ENCODE assay signal across 8 cellular contexts in genomic region chr18:8912348-8913057, GRCh38.
DNase-seq lines count a peak whose midpoint lies in the region; ATAC-seq, FAIRE-seq and TF ChIP-seq lines count a peak whose summit lies in the region.

No MANE protein-coding gene starts in this region.

- TF ChIP-seq EP300 in GM12878 (IDR thresholded peaks at IDR 0.05; ENCODE audit: borderline replicate concordance in 1 of 2, control insufficient read depth in 1 of 2, low read depth in 2 of 2, low read length in 2 of 2): no peak

- ATAC-seq in GM18909 (IDR thresholded peaks at IDR 0.05; ENCODE audit: poor library complexity, unreplicated experiment) (peak; percentile 68), HG03175 (IDR thresholded peaks at IDR 0.05; ENCODE audit: unreplicated experiment) (peak; percentile 73), GM12878 (peak; percentile 44), psoas muscle (peak in 3 of 4 donors; percentile 42 to 51 (median 44)), HG03565 (IDR thresholded peaks at IDR 0.05; ENCODE audit: unreplicated experiment) (no peak)

- peaks cover 10% of the 10 kb centered on the region for H3K4me1 ChIP-seq in GM12878 (ENCODE audit: control insufficient read depth, insufficient read depth, low read length)
- H3K4me1 ChIP-seq in psoas muscle: no peaks in the 10 kb centered on the region
- no peaks in the 10 kb centered on the region for H3K4me1 ChIP-seq in uterus

- TF ChIP-seq POLR2A in GM12878 (IDR thresholded peaks at IDR 0.05; ENCODE audit: low read depth, low read length) (0 out of 2 replicates have a peak, but pooled peaks have one; percentile 34), uterus (IDR thresholded peaks at IDR 0.05) (no peak)

- peaks cover 6% of the 10 kb centered on the region for H3K27me3 Mint-ChIP-seq in activated T-cell treated with anti-CD3 and anti-CD28 coated beads, Interleukin-2, amount 50 U/mL, for 24 hours

- no peaks in the 10 kb centered on the region; the same call in 2 of the 3 replicates for H3K9me3 ChIP-seq in GM12878 (replicated peaks; ENCODE audit: control insufficient read depth, insufficient read depth, low read length)
- H3K9me3 ChIP-seq in psoas muscle: no peaks in the 10 kb centered on the region
- H3K9me3 ChIP-seq in uterus: no peaks in the 10 kb centered on the region

- H3K27me3 ChIP-seq in GM12878 (replicated peaks in 1 of 2; ENCODE audit: control insufficient read depth in 2 of 2, insufficient read depth in 2 of 2, low read length in 1 of 2) (no peaks in the 10 kb centered on the region), psoas muscle (ENCODE audit: insufficient read depth in 3 of 3, low read length in 2 of 3) (no peaks in the 10 kb centered on the region), uterus (no peaks in the 10 kb centered on the region)

- FAIRE-seq in GM12878 (lab: Jason Lieb, UNC): no peak

- SMC1A ChIA-PET in GM12878 (lab: Charles Lee; ENCODE audit: uncharacterized antibody, unreplicated experiment): no interaction called here

- DNase-seq in GM12878 (ENCODE audit: low read depth, low spot score) (no peak), psoas muscle (no peak), uterus (no peak), LoVo (ENCODE audit: low spot score) (no peak)
- DNase-seq in activated T-cell treated with anti-CD3 and anti-CD28 coated beads, Interleukin-2, amount 50 U/mL, for 24 hours: no peak

- H3K9me3 Mint-ChIP-seq in activated T-cell treated with anti-CD3 and anti-CD28 coated beads, Interleukin-2, amount 50 U/mL, for 24 hours: peaks cover 8% of the 10 kb centered on the region

- no TSS peak for BruUV-seq in GM12878 (replicated peaks; lab: Mats Ljungman, UMichigan)

- in situ Hi-C loops in GM12878 (cut with MboI): no loop called here

- WGBS in GM12878 (ENCODE audit: insufficient coverage, insufficient replicate concordance, low lambda C conversion rate, missing lambda C conversion rate): under 1% methylated on average over 14 of the region's 14 CpGs
- WGBS in psoas muscle, 3 donors: 33 to 49% (median 41%) methylated on average over 14 of the region's 14 CpGs

- POLR2A ChIA-PET in GM12878 (lab: Charles Lee): no interaction called here

- no peaks in the 10 kb centered on the region for H3K4me1 Mint-ChIP-seq in activated T-cell treated with anti-CD3 and anti-CD28 coated beads, Interleukin-2, amount 50 U/mL, for 24 hours (ENCODE audit: low read depth)

- H2AFZ ChIP-seq in GM12878 (ENCODE audit: control insufficient read depth, low read depth, low read length): peak overlapping the region; percentile 85

- no peak for TF ChIP-seq RAD21 in GM12878 (IDR thresholded peaks at IDR 0.05; ENCODE audit: insufficient read depth, low read depth, low read length)

- H3K27ac ChIP-seq in GM12878 (ENCODE audit: control insufficient read depth, insufficient read depth) (peak overlapping the region; percentile 38), psoas muscle (no peak overlapping the region), uterus (no peak overlapping the region)

- H4K20me1 ChIP-seq in GM12878 (ENCODE audit: control insufficient read depth, insufficient read depth): no peaks in the 10 kb centered on the region

- H3K9ac ChIP-seq in GM12878 (ENCODE audit: control insufficient read depth, insufficient read depth, low read length): peak overlapping the region; percentile 10

- H3K79me2 ChIP-seq in GM12878 (ENCODE audit: control insufficient read depth, insufficient read depth, low read length): no peaks in the 10 kb centered on the region

- H3K4me3 Mint-ChIP-seq in activated T-cell treated with anti-CD3 and anti-CD28 coated beads, Interleukin-2, amount 50 U/mL, for 24 hours: no peak overlapping the region

- intact Hi-C loops in GM12878 (cut with micrococcal nuclease; ENCODE audit: unreplicated experiment) (no loop called here), psoas muscle (cut with DNase I) (no loop called here), uterus (cut with DNase I; ENCODE audit: low total_unique reads) (no loop called here)

- no peaks in the 10 kb centered on the region for H3K36me3 ChIP-seq in GM12878 (ENCODE audit: control insufficient read depth in 2 of 2, insufficient read depth in 2 of 2, low read length in 1 of 2)
- H3K36me3 ChIP-seq in psoas muscle (ENCODE audit: insufficient read depth in 1 of 2, low read depth in 1 of 2): no peaks in the 10 kb centered on the region
- H3K36me3 ChIP-seq in uterus: no peaks in the 10 kb centered on the region

- no peak overlapping the region for H3K27ac Mint-ChIP-seq in activated T-cell treated with anti-CD3 and anti-CD28 coated beads, Interleukin-2, amount 50 U/mL, for 24 hours

- H3K4me2 ChIP-seq in GM12878 (ENCODE audit: control insufficient read depth, insufficient read depth): peak overlapping the region; percentile 71

- RAD21 ChIA-PET in GM12878 (lab: Charles Lee; ENCODE audit: unreplicated experiment): no interaction called here

- no peak for TF ChIP-seq CTCF in GM12878 (IDR thresholded peaks at IDR 0.05 in 2 of 3, conservative IDR thresholded peaks at IDR 0.05 in 1 of 3; ENCODE audit: control insufficient read depth in 2 of 3, extremely low read depth in 1 of 3, insufficient read depth in 1 of 3, low read depth in 3 of 3, low read length in 3 of 3)
- TF ChIP-seq CTCF in psoas muscle (IDR thresholded peaks at IDR 0.05): no peak
- no peak for TF ChIP-seq CTCF in uterus (IDR thresholded peaks at IDR 0.05)

- H3K4me3 ChIP-seq in GM12878: peak overlapping the region; percentile 3; the same call in 1 of the 2 replicates
- H3K4me3 ChIP-seq in psoas muscle: no peak overlapping the region
- H3K4me3 ChIP-seq in uterus: no peak overlapping the region

- H3K36me3 Mint-ChIP-seq in activated T-cell treated with anti-CD3 and anti-CD28 coated beads, Interleukin-2, amount 50 U/mL, for 24 hours (ENCODE audit: low read depth): no peaks in the 10 kb centered on the region

- CTCF ChIA-PET in GM12878 (lab: Yijun Ruan, JAX): no interaction called here

TF ChIP-seq in GM12878, 131 proteins besides CTCF, POLR2A, EP300 and RAD21 (continues in another document):
- TF ChIP-seq, protein P1, sequence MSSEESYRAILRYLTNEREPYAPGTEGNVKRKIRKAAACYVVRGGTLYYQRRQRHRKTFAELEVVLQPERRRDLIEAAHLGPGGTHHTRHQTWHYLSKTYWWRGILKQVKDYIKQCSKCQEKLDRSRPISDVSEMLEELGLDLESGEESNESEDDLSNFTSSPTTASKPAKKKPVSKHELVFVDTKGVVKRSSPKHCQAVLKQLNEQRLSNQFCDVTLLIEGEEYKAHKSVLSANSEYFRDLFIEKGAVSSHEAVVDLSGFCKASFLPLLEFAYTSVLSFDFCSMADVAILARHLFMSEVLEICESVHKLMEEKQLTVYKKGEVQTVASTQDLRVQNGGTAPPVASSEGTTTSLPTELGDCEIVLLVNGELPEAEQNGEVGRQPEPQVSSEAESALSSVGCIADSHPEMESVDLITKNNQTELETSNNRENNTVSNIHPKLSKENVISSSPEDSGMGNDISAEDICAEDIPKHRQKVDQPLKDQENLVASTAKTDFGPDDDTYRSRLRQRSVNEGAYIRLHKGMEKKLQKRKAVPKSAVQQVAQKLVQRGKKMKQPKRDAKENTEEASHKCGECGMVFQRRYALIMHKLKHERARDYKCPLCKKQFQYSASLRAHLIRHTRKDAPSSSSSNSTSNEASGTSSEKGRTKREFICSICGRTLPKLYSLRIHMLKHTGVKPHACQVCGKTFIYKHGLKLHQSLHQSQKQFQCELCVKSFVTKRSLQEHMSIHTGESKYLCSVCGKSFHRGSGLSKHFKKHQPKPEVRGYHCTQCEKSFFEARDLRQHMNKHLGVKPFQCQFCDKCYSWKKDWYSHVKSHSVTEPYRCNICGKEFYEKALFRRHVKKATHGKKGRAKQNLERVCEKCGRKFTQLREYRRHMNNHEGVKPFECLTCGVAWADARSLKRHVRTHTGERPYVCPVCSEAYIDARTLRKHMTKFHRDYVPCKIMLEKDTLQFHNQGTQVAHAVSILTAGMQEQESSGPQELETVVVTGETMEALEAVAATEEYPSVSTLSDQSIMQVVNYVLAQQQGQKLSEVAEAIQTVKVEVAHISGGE (CRISPR knock-in tag; IDR thresholded peaks at IDR 0.05): no peak
- TF ChIP-seq NFYA (IDR thresholded peaks at IDR 0.05; ENCODE audit: borderline replicate concordance, low read depth, low read length): no peak
- TF ChIP-seq GABPA (IDR thresholded peaks at IDR 0.05; ENCODE audit: low read depth): no peak
- TF ChIP-seq HCFC1 (IDR thresholded peaks at IDR 0.05; ENCODE audit: low read length): no peak
- no peak for TF ChIP-seq ESRRA (IDR thresholded peaks at IDR 0.05; ENCODE audit: low read length)
- TF ChIP-seq NFXL1 (IDR thresholded peaks at IDR 0.05; ENCODE audit: borderline replicate concordance): no peak
- no peak for TF ChIP-seq NR2C1 (IDR thresholded peaks at IDR 0.05)
- TF ChIP-seq ZNF274 (IDR thresholded peaks at IDR 0.05; ENCODE audit: insufficient read depth, insufficient read length): no peak
- no peak for TF ChIP-seq FOXM1 (IDR thresholded peaks at IDR 0.05; ENCODE audit: low read depth, low read length)
- TF ChIP-seq SMAD5 (IDR thresholded peaks at IDR 0.05; ENCODE audit: low read depth): no peak
- TF ChIP-seq, protein P2, sequence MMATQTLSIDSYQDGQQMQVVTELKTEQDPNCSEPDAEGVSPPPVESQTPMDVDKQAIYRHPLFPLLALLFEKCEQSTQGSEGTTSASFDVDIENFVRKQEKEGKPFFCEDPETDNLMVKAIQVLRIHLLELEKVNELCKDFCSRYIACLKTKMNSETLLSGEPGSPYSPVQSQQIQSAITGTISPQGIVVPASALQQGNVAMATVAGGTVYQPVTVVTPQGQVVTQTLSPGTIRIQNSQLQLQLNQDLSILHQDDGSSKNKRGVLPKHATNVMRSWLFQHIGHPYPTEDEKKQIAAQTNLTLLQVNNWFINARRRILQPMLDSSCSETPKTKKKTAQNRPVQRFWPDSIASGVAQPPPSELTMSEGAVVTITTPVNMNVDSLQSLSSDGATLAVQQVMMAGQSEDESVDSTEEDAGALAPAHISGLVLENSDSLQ (IDR thresholded peaks at IDR 0.05): peak; percentile 37; the same call in 1 of the 2 replicates
- TF ChIP-seq USF1 (IDR thresholded peaks at IDR 0.05; ENCODE audit: borderline replicate concordance, extremely low read length, insufficient read depth, low read depth, low read length): no peak
- no peak for TF ChIP-seq MEF2A (IDR thresholded peaks at IDR 0.05; ENCODE audit: insufficient read depth, low read depth, low read length)
- 0 out of 2 replicates have a peak, but pooled peaks have one; percentile 21 for TF ChIP-seq TCF7 (IDR thresholded peaks at IDR 0.05; ENCODE audit: borderline replicate concordance)
- TF ChIP-seq WRNIP1 (IDR thresholded peaks at IDR 0.05; ENCODE audit: borderline replicate concordance, low read depth, low read length): no peak
- no peak for TF ChIP-seq IKZF2 (IDR thresholded peaks at IDR 0.05)
